In genomic region chr22:18960166-18960820, GRCh38 we compare ENCODE assay signal across 8 cellular contexts. TPM values are rescaled to one million over a fixed set of nuclear protein-coding genes. Genes with fewer than 3 reads are reported as not detected.
DNase-seq lines count a peak whose midpoint lies in the region; ATAC-seq, FAIRE-seq and TF ChIP-seq lines count a peak whose summit lies in the region.
"Not testable (repeated sequence)": the region's sequence is repeated elsewhere in the genome, so short reads cannot be mapped to it uniquely, and the experiment has no call there.
"Had no signal": no experiment of that assay in that cellular context is flagged by ENCODE, and none has a peak within 500 bp of the region (broad histone marks: within the 10 kb centered on the region; RNA-seq: fewer than 3 reads in every experiment).

No MANE protein-coding gene starts in this region.

- not testable (repeated sequence) for H3K4me3 ChIP-seq in lower lobe of right lung

- H3K4me1 ChIP-seq in lower lobe of right lung, result not testable (repeated sequence)

- intact Hi-C loops in Right ventricle myocardium superior (cut with DNase I); lower lobe of right lung (cut with DNase I): not testable (repeated sequence)
- intact Hi-C loops in sciatic nerve (cut with DNase I), result loop anchor here (10.0 kb wide), 1 partner anchor 1315 kb away; no protein-coding TSS in a partner anchor

- not testable (repeated sequence) for ATAC-seq in Right ventricle myocardium superior (ENCODE audit: poor library complexity); left lobe of liver; lower lobe of right lung; sciatic nerve

- H3K9me3 ChIP-seq in lower lobe of right lung, result not testable (repeated sequence)

- not testable (repeated sequence) for H3K27ac ChIP-seq in lower lobe of right lung

- not testable (repeated sequence) for H3K36me3 ChIP-seq in lower lobe of right lung

- TF ChIP-seq CTCF in lower lobe of right lung (IDR thresholded peaks at IDR 0.05), result not testable (repeated sequence)

- peak; percentile 76 for FAIRE-seq in urothelium cell line (lab: Jason Lieb, UNC)

- H3K27me3 ChIP-seq in lower lobe of right lung (ENCODE audit: low read depth), result not testable (repeated sequence)

- DNase-seq in activated CD4-positive, CD25-positive, alpha-beta regulatory T cell treated with anti-CD3 and anti-CD28 coated beads, Interleukin-2, amount 50 U/mL, for 72 hours, result peak; percentile 23
- peak; percentile 21 for DNase-seq in activated effector memory CD4-positive, alpha-beta T cell treated with anti-CD3 and anti-CD28 coated beads, Interleukin-2, amount 50 U/mL, for 16 hours
- DNase-seq in Right ventricle myocardium superior (peak; percentile 16), left lobe of liver (ENCODE audit: low spot score) (peak; percentile 36), lower lobe of right lung (peak; percentile 16), sciatic nerve (ENCODE audit: low spot score) (peak; percentile 28)
- not testable (repeated sequence) for DNase-seq in urothelium cell line (ENCODE audit: low spot score)

RNA-seq across cellular contexts. Expression of gene PRODH, which starts 24.2 kb away (rescaled TPM):
- total RNA-seq in Right ventricle myocardium superior (11.9 TPM), left lobe of liver (35.6 TPM), lower lobe of right lung (33.9 TPM), sciatic nerve (23.5 TPM)
- total RNA-seq: CD4-positive, alpha-beta T cell had no signal

RNA-seq across cellular contexts. Expression of gene DGCR6, which starts 54.2 kb away (rescaled TPM):
- total RNA-seq in Right ventricle myocardium superior (13.8 TPM), left lobe of liver (4.2 TPM), lower lobe of right lung (4.5 TPM), sciatic nerve (2.8 TPM)
